1 cellular context compared by ENCODE assay signal in the genomic region with DNA sequence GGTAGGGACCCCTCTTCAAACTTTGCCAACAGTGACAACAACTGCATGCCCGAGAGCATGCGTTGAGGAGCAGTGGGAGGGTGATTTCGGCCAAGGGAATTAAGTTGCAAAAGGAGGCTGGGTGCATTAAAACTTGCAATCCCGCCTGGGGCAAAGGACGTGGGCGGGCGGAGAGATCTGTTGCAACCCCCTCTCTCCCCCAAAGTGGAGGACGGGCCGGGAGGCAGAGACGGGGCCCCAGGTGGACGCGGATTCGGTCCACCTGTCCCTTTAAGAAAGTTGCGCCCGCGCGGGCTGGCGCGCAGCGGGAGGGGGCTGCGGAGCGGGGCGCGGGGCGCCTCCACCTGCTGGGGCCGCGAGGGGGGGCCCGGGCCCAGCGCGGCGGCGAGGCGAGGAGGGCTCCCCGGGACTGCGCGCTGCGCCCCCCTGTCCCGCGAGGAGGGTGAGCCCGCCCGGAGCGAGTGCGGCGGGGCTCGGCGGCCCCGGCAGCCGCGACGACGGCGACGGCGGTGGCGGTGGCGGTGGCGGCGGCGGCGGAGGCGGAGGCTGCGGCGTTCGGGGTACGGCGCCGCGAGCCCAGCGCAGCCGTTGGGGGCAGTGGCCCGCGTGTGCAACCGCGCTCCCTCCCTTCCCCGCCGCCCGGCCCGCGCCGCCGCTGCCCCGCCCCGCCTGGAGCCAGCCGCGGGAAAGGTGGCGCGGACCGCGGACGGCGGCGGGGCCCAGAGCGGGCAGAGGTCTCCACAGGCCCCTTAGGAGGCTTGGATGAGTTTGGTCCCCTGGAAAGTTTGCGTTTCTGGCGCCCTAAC.
TF ChIP-seq lines count a peak whose summit lies in the region.

No MANE protein-coding gene starts in this region.

TF ChIP-seq in GM12878, 131 proteins besides CTCF, POLR2A, EP300 and RAD21:
- no peak for TF ChIP-seq NBN (IDR thresholded peaks at IDR 0.05)
- TF ChIP-seq, protein P1, sequence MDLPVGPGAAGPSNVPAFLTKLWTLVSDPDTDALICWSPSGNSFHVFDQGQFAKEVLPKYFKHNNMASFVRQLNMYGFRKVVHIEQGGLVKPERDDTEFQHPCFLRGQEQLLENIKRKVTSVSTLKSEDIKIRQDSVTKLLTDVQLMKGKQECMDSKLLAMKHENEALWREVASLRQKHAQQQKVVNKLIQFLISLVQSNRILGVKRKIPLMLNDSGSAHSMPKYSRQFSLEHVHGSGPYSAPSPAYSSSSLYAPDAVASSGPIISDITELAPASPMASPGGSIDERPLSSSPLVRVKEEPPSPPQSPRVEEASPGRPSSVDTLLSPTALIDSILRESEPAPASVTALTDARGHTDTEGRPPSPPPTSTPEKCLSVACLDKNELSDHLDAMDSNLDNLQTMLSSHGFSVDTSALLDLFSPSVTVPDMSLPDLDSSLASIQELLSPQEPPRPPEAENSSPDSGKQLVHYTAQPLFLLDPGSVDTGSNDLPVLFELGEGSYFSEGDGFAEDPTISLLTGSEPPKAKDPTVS (IDR thresholded peaks at IDR 0.05; ENCODE audit: low read depth, low read length): no peak
- TF ChIP-seq, protein P2, sequence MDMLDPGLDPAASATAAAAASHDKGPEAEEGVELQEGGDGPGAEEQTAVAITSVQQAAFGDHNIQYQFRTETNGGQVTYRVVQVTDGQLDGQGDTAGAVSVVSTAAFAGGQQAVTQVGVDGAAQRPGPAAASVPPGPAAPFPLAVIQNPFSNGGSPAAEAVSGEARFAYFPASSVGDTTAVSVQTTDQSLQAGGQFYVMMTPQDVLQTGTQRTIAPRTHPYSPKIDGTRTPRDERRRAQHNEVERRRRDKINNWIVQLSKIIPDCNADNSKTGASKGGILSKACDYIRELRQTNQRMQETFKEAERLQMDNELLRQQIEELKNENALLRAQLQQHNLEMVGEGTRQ (IDR thresholded peaks at IDR 0.05; ENCODE audit: borderline replicate concordance, low read depth, low read length): no peak
- TF ChIP-seq YY1 (IDR thresholded peaks at IDR 0.05; ENCODE audit: low read depth, low read length): no peak
- TF ChIP-seq, protein P3, sequence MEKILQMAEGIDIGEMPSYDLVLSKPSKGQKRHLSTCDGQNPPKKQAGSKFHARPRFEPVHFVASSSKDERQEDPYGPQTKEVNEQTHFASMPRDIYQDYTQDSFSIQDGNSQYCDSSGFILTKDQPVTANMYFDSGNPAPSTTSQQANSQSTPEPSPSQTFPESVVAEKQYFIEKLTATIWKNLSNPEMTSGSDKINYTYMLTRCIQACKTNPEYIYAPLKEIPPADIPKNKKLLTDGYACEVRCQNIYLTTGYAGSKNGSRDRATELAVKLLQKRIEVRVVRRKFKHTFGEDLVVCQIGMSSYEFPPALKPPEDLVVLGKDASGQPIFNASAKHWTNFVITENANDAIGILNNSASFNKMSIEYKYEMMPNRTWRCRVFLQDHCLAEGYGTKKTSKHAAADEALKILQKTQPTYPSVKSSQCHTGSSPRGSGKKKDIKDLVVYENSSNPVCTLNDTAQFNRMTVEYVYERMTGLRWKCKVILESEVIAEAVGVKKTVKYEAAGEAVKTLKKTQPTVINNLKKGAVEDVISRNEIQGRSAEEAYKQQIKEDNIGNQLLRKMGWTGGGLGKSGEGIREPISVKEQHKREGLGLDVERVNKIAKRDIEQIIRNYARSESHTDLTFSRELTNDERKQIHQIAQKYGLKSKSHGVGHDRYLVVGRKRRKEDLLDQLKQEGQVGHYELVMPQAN (conservative IDR thresholded peaks at IDR 0.05): no peak
- no peak for TF ChIP-seq CHD2 (IDR thresholded peaks at IDR 0.05; ENCODE audit: borderline replicate concordance, low read depth, low read length)
- no peak for TF ChIP-seq PAX5 (IDR thresholded peaks at IDR 0.05; ENCODE audit: borderline replicate concordance, low read depth, low read length)
- TF ChIP-seq, protein P4, sequence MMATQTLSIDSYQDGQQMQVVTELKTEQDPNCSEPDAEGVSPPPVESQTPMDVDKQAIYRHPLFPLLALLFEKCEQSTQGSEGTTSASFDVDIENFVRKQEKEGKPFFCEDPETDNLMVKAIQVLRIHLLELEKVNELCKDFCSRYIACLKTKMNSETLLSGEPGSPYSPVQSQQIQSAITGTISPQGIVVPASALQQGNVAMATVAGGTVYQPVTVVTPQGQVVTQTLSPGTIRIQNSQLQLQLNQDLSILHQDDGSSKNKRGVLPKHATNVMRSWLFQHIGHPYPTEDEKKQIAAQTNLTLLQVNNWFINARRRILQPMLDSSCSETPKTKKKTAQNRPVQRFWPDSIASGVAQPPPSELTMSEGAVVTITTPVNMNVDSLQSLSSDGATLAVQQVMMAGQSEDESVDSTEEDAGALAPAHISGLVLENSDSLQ (IDR thresholded peaks at IDR 0.05): no peak
- TF ChIP-seq, protein P5, sequence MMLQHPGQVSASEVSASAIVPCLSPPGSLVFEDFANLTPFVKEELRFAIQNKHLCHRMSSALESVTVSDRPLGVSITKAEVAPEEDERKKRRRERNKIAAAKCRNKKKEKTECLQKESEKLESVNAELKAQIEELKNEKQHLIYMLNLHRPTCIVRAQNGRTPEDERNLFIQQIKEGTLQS (IDR thresholded peaks at IDR 0.05; ENCODE audit: borderline replicate concordance, extremely low read depth, low read depth, low read length): no peak
- no peak for TF ChIP-seq KLF5 (IDR thresholded peaks at IDR 0.05; ENCODE audit: partially characterized antibody)
- TF ChIP-seq MXI1 (IDR thresholded peaks at IDR 0.05; ENCODE audit: low read depth, low read length): no peak
- no peak for TF ChIP-seq CEBPB (IDR thresholded peaks at IDR 0.05; ENCODE audit: borderline replicate concordance in 1 of 2, low read depth in 2 of 2, low read length in 2 of 2)
- TF ChIP-seq, protein P6, sequence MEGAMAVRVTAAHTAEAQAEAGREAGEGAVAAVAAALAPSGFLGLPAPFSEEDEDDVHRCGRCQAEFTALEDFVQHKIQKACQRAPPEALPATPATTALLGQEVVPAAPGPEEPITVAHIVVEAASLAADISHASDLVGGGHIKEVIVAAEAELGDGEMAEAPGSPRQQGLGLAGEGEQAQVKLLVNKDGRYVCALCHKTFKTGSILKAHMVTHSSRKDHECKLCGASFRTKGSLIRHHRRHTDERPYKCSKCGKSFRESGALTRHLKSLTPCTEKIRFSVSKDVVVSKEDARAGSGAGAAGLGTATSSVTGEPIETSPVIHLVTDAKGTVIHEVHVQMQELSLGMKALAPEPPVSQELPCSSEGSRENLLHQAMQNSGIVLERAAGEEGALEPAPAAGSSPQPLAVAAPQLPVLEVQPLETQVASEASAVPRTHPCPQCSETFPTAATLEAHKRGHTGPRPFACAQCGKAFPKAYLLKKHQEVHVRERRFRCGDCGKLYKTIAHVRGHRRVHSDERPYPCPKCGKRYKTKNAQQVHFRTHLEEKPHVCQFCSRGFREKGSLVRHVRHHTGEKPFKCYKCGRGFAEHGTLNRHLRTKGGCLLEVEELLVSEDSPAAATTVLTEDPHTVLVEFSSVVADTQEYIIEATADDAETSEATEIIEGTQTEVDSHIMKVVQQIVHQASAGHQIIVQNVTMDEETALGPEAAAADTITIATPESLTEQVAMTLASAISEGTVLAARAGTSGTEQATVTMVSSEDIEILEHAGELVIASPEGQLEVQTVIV (IDR thresholded peaks at IDR 0.05; ENCODE audit: borderline replicate concordance, partially characterized antibody): no peak
- no peak for TF ChIP-seq RB1 (IDR thresholded peaks at IDR 0.05; ENCODE audit: borderline replicate concordance)
- TF ChIP-seq TBL1XR1 (IDR thresholded peaks at IDR 0.05; ENCODE audit: low read depth, low read length): no peak
- TF ChIP-seq BACH1 (IDR thresholded peaks at IDR 0.05; ENCODE audit: borderline replicate concordance): no peak
- no peak for TF ChIP-seq KAT2A (conservative IDR thresholded peaks at IDR 0.05; ENCODE audit: control insufficient read depth, low read depth, low read length)
